In the genomic region with DNA sequence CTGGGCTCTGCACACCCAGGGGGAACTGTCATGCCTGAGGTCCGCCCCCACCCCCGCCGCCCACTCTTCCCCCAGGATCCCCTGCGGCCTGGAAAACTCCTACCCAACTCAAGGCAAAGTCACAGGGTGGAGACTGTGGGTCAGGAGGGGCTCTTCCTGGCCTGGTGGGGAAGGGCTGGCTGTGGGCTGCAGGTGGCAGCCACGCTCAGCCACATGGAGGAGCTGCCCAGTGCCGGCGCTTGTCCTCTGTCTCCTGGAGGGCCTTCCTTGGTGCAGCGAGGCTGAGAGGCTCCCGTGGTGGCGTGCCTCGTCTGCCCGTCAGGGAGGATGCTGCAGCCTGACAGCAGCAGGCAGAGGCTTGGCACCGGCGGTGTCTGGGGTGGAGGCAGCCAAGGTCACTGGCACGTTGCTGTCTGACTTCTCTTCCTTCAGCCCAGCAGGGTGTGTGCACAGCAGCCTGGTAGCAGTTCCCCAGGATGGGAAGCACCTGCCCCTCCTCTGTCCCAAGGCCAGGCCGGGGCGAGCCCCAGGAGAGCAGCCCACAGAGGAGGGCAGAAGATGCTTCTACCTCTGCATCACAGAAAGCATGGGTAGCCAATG, we compare ENCODE assay signal across 13 cellular contexts.
DNase-seq lines count a peak whose midpoint lies in the region; TF ChIP-seq lines count a peak whose summit lies in the region.
"Had no signal": no experiment of that assay in that cellular context is flagged by ENCODE, and none has a peak within 500 bp of the region (broad histone marks: within the 10 kb centered on the region; RNA-seq: fewer than 3 reads in every experiment).

No MANE protein-coding gene starts in this region.

- in situ Hi-C loops in transverse colon (cut with MboI; ENCODE audit: low pct_ligation_motif_present in 1 of 4, low pct_unique_long_range_greater_than_20kb in 1 of 4, low sequenced_read_pairs in 3 of 4), result no loop called here

- H3K4me3 ChIP-seq in liver (ENCODE audit: low read depth in 1 of 3, low read length in 3 of 3), result no peak overlapping the region
- no peak overlapping the region for H3K4me3 ChIP-seq in transverse colon
- H3K4me3 ChIP-seq: A549 had no signal

- peaks cover 46% of the 10 kb centered on the region for H3K4me1 Mint-ChIP-seq in chondrocyte (ENCODE audit: low read depth)
- H3K4me1 Mint-ChIP-seq: activated T-helper 17 cell treated with anti-CD3 and anti-CD28 coated beads, Interleukin-2, amount 50 U/mL, for 72 hours had no signal

- H3K4me1 ChIP-seq in liver (ENCODE audit: control insufficient read depth in 4 of 4, insufficient read depth in 4 of 4, low read length in 3 of 4) (peaks cover 0 to 18% (median 15%) of the 10 kb centered on the region in 4 donors), transverse colon (peaks cover 7 to 31% (median 13%) of the 10 kb centered on the region in 4 donors)
- H3K4me1 ChIP-seq: A549 had no signal

- no peak for TF ChIP-seq RAD21 in liver (IDR thresholded peaks at IDR 0.05)

- H3K27ac ChIP-seq in liver (ENCODE audit: low read depth in 1 of 2, low read length in 2 of 2) (peak overlapping the region; percentile 30 to 64), transverse colon (peak overlapping the region in 3 of 4 donors; percentile 76 to 84 (median 81))
- H3K27ac ChIP-seq: A549 had no signal

- H3K36me3 ChIP-seq in liver (ENCODE audit: control insufficient read depth in 4 of 4, insufficient read depth in 3 of 4, low read depth in 1 of 4, low read length in 3 of 4) (no peaks in the 10 kb centered on the region), transverse colon (no peaks in the 10 kb centered on the region)

- H3K27me3 Mint-ChIP-seq in chondrocyte (ENCODE audit: low read depth), result no peaks in the 10 kb centered on the region
- H3K27me3 Mint-ChIP-seq: activated T-helper 17 cell treated with anti-CD3 and anti-CD28 coated beads, Interleukin-2, amount 50 U/mL, for 72 hours had no signal

- no peaks in the 10 kb centered on the region for H3K36me3 Mint-ChIP-seq in chondrocyte (ENCODE audit: low read depth)

- no peak for TF ChIP-seq EP300 in transverse colon (IDR thresholded peaks at IDR 0.05; ENCODE audit: low read depth)

- no peak for TF ChIP-seq POLR2A in transverse colon (IDR thresholded peaks at IDR 0.05)

- H3K9me3 ChIP-seq in liver (ENCODE audit: control insufficient read depth in 4 of 4, low read length in 3 of 4), result no peaks in the 10 kb centered on the region
- H3K9me3 ChIP-seq in transverse colon, result no peaks in the 10 kb centered on the region

- H3K27ac Mint-ChIP-seq in chondrocyte (ENCODE audit: unreplicated experiment), result peak overlapping the region; percentile 45
- H3K27ac Mint-ChIP-seq: activated T-helper 17 cell treated with anti-CD3 and anti-CD28 coated beads, Interleukin-2, amount 50 U/mL, for 72 hours had no signal

- H3K27me3 ChIP-seq in liver (ENCODE audit: control insufficient read depth in 4 of 4, insufficient read depth in 4 of 4, low read length in 3 of 4) (no peaks in the 10 kb centered on the region), transverse colon (no peaks in the 10 kb centered on the region)

- no peak overlapping the region for H3K9ac ChIP-seq in liver (ENCODE audit: low read depth in 1 of 2, low read length in 2 of 2)

- WGBS in liver, result 78% methylated on average over 17 of the region's 17 CpGs
- WGBS in transverse colon (ENCODE audit: low coverage in 1 of 2), 2 donors, result 74% methylated on average over 15 of the region's 17 CpGs; no CpG with 5 or more reads in 1 of the 2 donors

- intact Hi-C loops in transverse colon (cut with DNase I; ENCODE audit: low total_unique reads), result no loop called here

- TF ChIP-seq CTCF in chondrocyte (IDR thresholded peaks at IDR 0.05) (peak; percentile 42), liver (IDR thresholded peaks at IDR 0.05; ENCODE audit: low read depth, low read length, missing input control) (no peak), transverse colon (IDR thresholded peaks at IDR 0.05) (no peak)

- peak; percentile 8 for DNase-seq in activated CD4-positive, CD25-positive, alpha-beta regulatory T cell treated with anti-CD3 and anti-CD28 coated beads, Interleukin-2, amount 50 U/mL, for 72 hours
- no peak for DNase-seq in activated CD4-positive, CD25-positive, alpha-beta regulatory T cell (lab: John Stamatoyannopoulos, UW)
- DNase-seq in chondrocyte (ENCODE audit: low spot score) (no peak), transverse colon (peak; percentile 7), medulla oblongata (ENCODE audit: extremely low spot score) (no peak)
- DNase-seq in NK-92 treated with Interleukin-12 subunit alpha and Interleukin-12 subunit beta, amount 100 ng/mL, for 24 hours (lab: John Stamatoyannopoulos, UW), result no peak
- no peak for DNase-seq in activated CD4-positive, alpha-beta T cell treated with anti-CD3 and anti-CD28 coated beads, Interleukin-2, amount 50 U/mL, for 1 hour
- DNase-seq: caudate nucleus, DND-41, NCI-H2227 treated with DMSO at 0.1 percent for 48 hours had no signal

- H3K4me3 Mint-ChIP-seq in chondrocyte (ENCODE audit: unreplicated experiment), result no peak overlapping the region
- H3K4me3 Mint-ChIP-seq: activated T-helper 17 cell treated with anti-CD3 and anti-CD28 coated beads, Interleukin-2, amount 50 U/mL, for 72 hours had no signal

- H3K9me3 Mint-ChIP-seq in chondrocyte (ENCODE audit: low read depth), result no peaks in the 10 kb centered on the region
- H3K9me3 Mint-ChIP-seq: activated T-helper 17 cell treated with anti-CD3 and anti-CD28 coated beads, Interleukin-2, amount 50 U/mL, for 72 hours had no signal

TF ChIP-seq in liver, 16 proteins besides CTCF, POLR2A, EP300 and RAD21:
- TF ChIP-seq TAF1 (conservative IDR thresholded peaks at IDR 0.05) (no peak), HNF4A (conservative IDR thresholded peaks at IDR 0.05) (no peak), SP1 (IDR thresholded peaks at IDR 0.05) (no peak), ATF3 (IDR thresholded peaks at IDR 0.05) (no peak), FOXA1 (IDR thresholded peaks at IDR 0.05) (no peak), RXRA (IDR thresholded peaks at IDR 0.05) (no peak), EGR1 (IDR thresholded peaks at IDR 0.05; ENCODE audit: low read depth in 2 of 2) (no peak), JUND (IDR thresholded peaks at IDR 0.05) (no peak), ZBTB33 (IDR thresholded peaks at IDR 0.05) (no peak)
- TF ChIP-seq, protein P1, sequence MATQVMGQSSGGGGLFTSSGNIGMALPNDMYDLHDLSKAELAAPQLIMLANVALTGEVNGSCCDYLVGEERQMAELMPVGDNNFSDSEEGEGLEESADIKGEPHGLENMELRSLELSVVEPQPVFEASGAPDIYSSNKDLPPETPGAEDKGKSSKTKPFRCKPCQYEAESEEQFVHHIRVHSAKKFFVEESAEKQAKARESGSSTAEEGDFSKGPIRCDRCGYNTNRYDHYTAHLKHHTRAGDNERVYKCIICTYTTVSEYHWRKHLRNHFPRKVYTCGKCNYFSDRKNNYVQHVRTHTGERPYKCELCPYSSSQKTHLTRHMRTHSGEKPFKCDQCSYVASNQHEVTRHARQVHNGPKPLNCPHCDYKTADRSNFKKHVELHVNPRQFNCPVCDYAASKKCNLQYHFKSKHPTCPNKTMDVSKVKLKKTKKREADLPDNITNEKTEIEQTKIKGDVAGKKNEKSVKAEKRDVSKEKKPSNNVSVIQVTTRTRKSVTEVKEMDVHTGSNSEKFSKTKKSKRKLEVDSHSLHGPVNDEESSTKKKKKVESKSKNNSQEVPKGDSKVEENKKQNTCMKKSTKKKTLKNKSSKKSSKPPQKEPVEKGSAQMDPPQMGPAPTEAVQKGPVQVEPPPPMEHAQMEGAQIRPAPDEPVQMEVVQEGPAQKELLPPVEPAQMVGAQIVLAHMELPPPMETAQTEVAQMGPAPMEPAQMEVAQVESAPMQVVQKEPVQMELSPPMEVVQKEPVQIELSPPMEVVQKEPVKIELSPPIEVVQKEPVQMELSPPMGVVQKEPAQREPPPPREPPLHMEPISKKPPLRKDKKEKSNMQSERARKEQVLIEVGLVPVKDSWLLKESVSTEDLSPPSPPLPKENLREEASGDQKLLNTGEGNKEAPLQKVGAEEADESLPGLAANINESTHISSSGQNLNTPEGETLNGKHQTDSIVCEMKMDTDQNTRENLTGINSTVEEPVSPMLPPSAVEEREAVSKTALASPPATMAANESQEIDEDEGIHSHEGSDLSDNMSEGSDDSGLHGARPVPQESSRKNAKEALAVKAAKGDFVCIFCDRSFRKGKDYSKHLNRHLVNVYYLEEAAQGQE (IDR thresholded peaks at IDR 0.05), result no peak

Comparison
In these comparisons a context has a peak if more than half of its experiments do, and no peak if none do; other contexts are left out.
1. DNase-seq: peak in activated CD4-positive, CD25-positive, alpha-beta regulatory T cell treated with anti-CD3 and anti-CD28 coated beads, Interleukin-2, amount 50 U/mL, for 72 hours (single experiment) and transverse colon (single experiment); none in activated CD4-positive, CD25-positive, alpha-beta regulatory T cell (0 of 4), chondrocyte (single experiment), medulla oblongata (single experiment), NK-92 treated with Interleukin-12 subunit alpha and Interleukin-12 subunit beta, amount 100 ng/mL, for 24 hours (single experiment) and activated CD4-positive, alpha-beta T cell treated with anti-CD3 and anti-CD28 coated beads, Interleukin-2, amount 50 U/mL, for 1 hour (single experiment).